In genomic region chr3:53748512-53749271, GRCh38 we compare ENCODE assay signal across 9 cellular contexts.
DNase-seq lines count a peak whose midpoint lies in the region; ATAC-seq and TF ChIP-seq lines count a peak whose summit lies in the region.
"Had no signal": no experiment of that assay in that cellular context is flagged by ENCODE, and none has a peak within 500 bp of the region (broad histone marks: within the 10 kb centered on the region; RNA-seq: fewer than 3 reads in every experiment).

No MANE protein-coding gene starts in this region.

- H3K27me3 Mint-ChIP-seq in chondrocyte (ENCODE audit: low read depth), result peaks cover 19% of the 10 kb centered on the region

- TF ChIP-seq CTCF in chondrocyte (IDR thresholded peaks at IDR 0.05) (no peak), foreskin keratinocyte (conservative IDR thresholded peaks at IDR 0.05) (no peak)

- H3K36me3 Mint-ChIP-seq in chondrocyte (ENCODE audit: low read depth), result peaks cover 1% of the 10 kb centered on the region

- H3K27me3 ChIP-seq in foreskin keratinocyte, result no peaks in the 10 kb centered on the region
- H3K27me3 ChIP-seq: body of pancreas had no signal

- peaks cover 4% of the 10 kb centered on the region for H3K9me3 Mint-ChIP-seq in chondrocyte (ENCODE audit: low read depth)

- no peaks in the 10 kb centered on the region for H3K4me1 Mint-ChIP-seq in chondrocyte (ENCODE audit: low read depth)

- ATAC-seq in GM18517 (IDR thresholded peaks at IDR 0.05; ENCODE audit: unreplicated experiment), result peak; percentile 90
- ATAC-seq in GM21717 (IDR thresholded peaks at IDR 0.05; ENCODE audit: unreplicated experiment), result peak; percentile 85
- ATAC-seq in HG03565 (IDR thresholded peaks at IDR 0.05; ENCODE audit: unreplicated experiment), result peak; percentile 85
- no peak for ATAC-seq in foreskin keratinocyte
- ATAC-seq: body of pancreas had no signal

- H3K27ac ChIP-seq in foreskin keratinocyte, result no peak overlapping the region

- DNase-seq in inferior parietal cortex (ENCODE audit: extremely low spot score), result peak; percentile 6
- no peak for DNase-seq in chondrocyte (ENCODE audit: low spot score)
- no peak for DNase-seq in foreskin keratinocyte
- no peak for DNase-seq in NCI-H1417 (lab: John Stamatoyannopoulos, UW)
- DNase-seq in NCI-H2196 treated with DMSO at 0.1 percent for 48 hours (lab: John Stamatoyannopoulos, UW; ENCODE audit: unreplicated experiment), result no peak

- H3K27ac Mint-ChIP-seq in chondrocyte (ENCODE audit: unreplicated experiment), result no peak overlapping the region

- H3K4me3 Mint-ChIP-seq in chondrocyte (ENCODE audit: unreplicated experiment), result no peak overlapping the region

- H3K4me1 ChIP-seq in foreskin keratinocyte, result no peaks in the 10 kb centered on the region
